Comparison of ENCODE assay signal across 18 cellular contexts in the genomic region with DNA sequence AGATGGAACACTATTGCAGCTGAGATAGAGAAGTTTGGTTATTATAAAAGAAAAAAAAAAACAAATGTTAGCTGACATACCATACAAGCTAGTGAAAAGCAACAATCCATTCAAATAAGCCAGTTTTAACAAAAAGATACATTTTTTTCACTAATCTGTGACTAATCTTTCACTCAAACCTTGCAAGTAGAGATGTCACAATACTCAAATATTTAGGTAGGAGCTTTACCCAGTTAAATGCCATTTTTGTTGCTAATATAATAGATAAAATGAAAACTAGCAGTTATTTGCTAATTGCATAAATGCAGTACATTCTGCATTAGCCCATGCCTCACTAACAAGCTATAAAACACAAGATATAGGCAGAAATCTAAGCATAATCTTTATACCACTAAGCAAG.
"Had no signal": no experiment of that assay in that cellular context is flagged by ENCODE, and none has a peak within 500 bp of the region (broad histone marks: within the 10 kb centered on the region; RNA-seq: fewer than 3 reads in every experiment).

No MANE protein-coding gene starts in this region.

- H3K36me3 ChIP-seq: breast epithelium, MG63 had no signal

- H3K4me3 ChIP-seq: adrenal gland, breast epithelium, MG63 had no signal

- H3K9me3 ChIP-seq: adrenal gland, breast epithelium, MG63 had no signal

- H3K4me1 ChIP-seq: adrenal gland, breast epithelium had no signal

- H3K27me3 ChIP-seq: adrenal gland, breast epithelium, MG63 had no signal

- H3K27ac ChIP-seq: adrenal gland, breast epithelium had no signal

- DNase-seq: activated CD4-positive, alpha-beta T cell treated with anti-CD3 and anti-CD28 coated beads for 4 hours; adrenal gland; aorta; caudate nucleus; KG1; MG63; NCI-H1048; NCI-H146; NCI-H1930; NCI-H2171; NCI-H226; NCI-H510A; NCI-H526 treated with DMSO at 0.1 percent for 48 hours; NCI-H82; NK-92 treated with Interleukin-12 subunit alpha and Interleukin-12 subunit beta, amount 100 ng/mL, for 24 hours; PC-3; SHP77 treated with DMSO at 0.1 percent for 48 hours had no signal
